Comparison of ENCODE assay signal across 11 cellular contexts in genomic region chr3:48926425-48927392, GRCh38. TPM values are rescaled to one million over a fixed set of nuclear protein-coding genes. Genes with fewer than 3 reads are reported as not detected.
DNase-seq lines count a peak whose midpoint lies in the region; ATAC-seq and TF ChIP-seq lines count a peak whose summit lies in the region.
"Had no signal": no experiment of that assay in that cellular context is flagged by ENCODE, and none has a peak within 500 bp of the region (broad histone marks: within the 10 kb centered on the region; RNA-seq: fewer than 3 reads in every experiment).

No MANE protein-coding gene starts in this region.

- ATAC-seq in RWPE2 (ENCODE audit: low read depth), result peak; percentile 53; the same call in 2 of the 3 replicates
- ATAC-seq in natural killer cell, result no peak
- ATAC-seq in GM21619 (IDR thresholded peaks at IDR 0.05; ENCODE audit: unreplicated experiment), result no peak
- ATAC-seq in HG03045 (IDR thresholded peaks at IDR 0.05; ENCODE audit: unreplicated experiment), result no peak
- ATAC-seq: upper lobe of right lung had no signal

- H3K27me3 ChIP-seq in RWPE2 (ENCODE audit: insufficient read depth, poor library complexity, severe bottlenecking), result no peaks in the 10 kb centered on the region
- H3K27me3 ChIP-seq: upper lobe of right lung had no signal

- peaks cover 90% of the 10 kb centered on the region for H3K36me3 ChIP-seq in RWPE2 (ENCODE audit: low read depth)

- DNase-seq in Calu3 (peak; percentile 7), RWPE2 (ENCODE audit: low spot score) (no peak), epithelial cell of esophagus (ENCODE audit: low read depth) (peak; percentile 29), natural killer cell (no peak), NCI-H187 (lab: John Stamatoyannopoulos, UW) (no peak), KBM-7 (no peak)
- DNase-seq: caudate nucleus, NCI-H345, upper lobe of right lung had no signal

- H3K36me3 Mint-ChIP-seq in Calu3 (ENCODE audit: insufficient read depth, unreplicated experiment) (peaks cover 60% of the 10 kb centered on the region), natural killer cell (no peaks in the 10 kb centered on the region)

- H3K4me3 ChIP-seq in RWPE2 (ENCODE audit: severe bottlenecking), result no peak overlapping the region
- H3K4me3 ChIP-seq in epithelial cell of esophagus (ENCODE audit: low read length), result no peak overlapping the region
- H3K4me3 ChIP-seq: upper lobe of right lung had no signal

- in situ Hi-C loops in KBM-7 (cut with MboI; ENCODE audit: low pct_unique_long_range_greater_than_20kb, low sequenced_read_pairs), result no loop called here

- no peak for TF ChIP-seq CTCF in Calu3 (IDR thresholded peaks at IDR 0.05; ENCODE audit: unreplicated experiment)
- TF ChIP-seq CTCF in RWPE2 (IDR thresholded peaks at IDR 0.05; ENCODE audit: poor library complexity, severe bottlenecking), result no peak
- no peak for TF ChIP-seq CTCF in epithelial cell of esophagus (IDR thresholded peaks at IDR 0.05; ENCODE audit: insufficient read depth, low read depth, low read length, missing control alignments)
- TF ChIP-seq CTCF in natural killer cell (IDR thresholded peaks at IDR 0.05), result no peak

- CTCF ChIA-PET in Calu3 (lab: Charles Lee), result no interaction called here

- H3K27ac Mint-ChIP-seq in Calu3 (ENCODE audit: unreplicated experiment), result no peak overlapping the region
- H3K27ac Mint-ChIP-seq in natural killer cell, result peak overlapping the region; percentile 71 to 79

- no peaks in the 10 kb centered on the region for H3K27me3 Mint-ChIP-seq in Calu3 (ENCODE audit: unreplicated experiment)
- H3K27me3 Mint-ChIP-seq in natural killer cell (ENCODE audit: low read depth in 2 of 2), result no peaks in the 10 kb centered on the region

- no peaks in the 10 kb centered on the region for H3K9me3 Mint-ChIP-seq in Calu3 (ENCODE audit: low read depth, unreplicated experiment)
- H3K9me3 Mint-ChIP-seq in natural killer cell, result no peaks in the 10 kb centered on the region

- BruUV-seq in Calu3 (replicated peaks; lab: Mats Ljungman, UMichigan), result no TSS peak

- H3K4me1 Mint-ChIP-seq in Calu3 (ENCODE audit: low read depth, unreplicated experiment) (peaks cover 38% of the 10 kb centered on the region), natural killer cell (peaks cover 57 to 60% of the 10 kb centered on the region in 2 donors)

- no peaks in the 10 kb centered on the region for H3K9me3 ChIP-seq in RWPE2 (ENCODE audit: severe bottlenecking)
- H3K9me3 ChIP-seq: upper lobe of right lung had no signal

- intact Hi-C loops in Calu3 (cut with micrococcal nuclease; ENCODE audit: unreplicated experiment), result no loop called here
- intact Hi-C loops in natural killer cell (cut with micrococcal nuclease), result loop anchor here (1.0 to 2.0 kb wide), 2 partner anchors 7 to 28 kb away; partner anchors contain the start of gene SLC25A20

- H3K4me1 ChIP-seq in RWPE2 (ENCODE audit: insufficient read depth, poor library complexity, severe bottlenecking), result peaks cover 21% of the 10 kb centered on the region

- H3K27ac ChIP-seq in RWPE2 (ENCODE audit: poor library complexity, severe bottlenecking), result no peak overlapping the region
- H3K27ac ChIP-seq: upper lobe of right lung had no signal

- H3K4me3 Mint-ChIP-seq in Calu3 (ENCODE audit: low read depth, unreplicated experiment) (peak overlapping the region; percentile 17), natural killer cell (peak overlapping the region; percentile 74)

RNA-seq across cellular contexts. Expression of gene ARIH2, which starts 8.1 kb away (rescaled TPM):
- 98.4 and 109 TPM in 2 replicates for total RNA-seq in Calu3 (2022)
- 100 to 1,000 TPM; 239 to 291 (median 243) TPM for total RNA-seq in natural killer cell

RNA-seq across cellular contexts. Expression of gene SLC25A20, which starts 28.0 kb away (rescaled TPM):
- total RNA-seq in Calu3 (2022) (7.9 and 11.4 TPM in 2 replicates), natural killer cell (10 to 100 TPM; 29.5 to 64.0 (median 48.3) TPM)

Comparison
In these comparisons a context has a peak if more than half of its experiments do, and no peak if none do; other contexts are left out.
1. DNase-seq: peak in Calu3 (single experiment) and epithelial cell of esophagus (single experiment); none in RWPE2 (single experiment), natural killer cell (single experiment), NCI-H187 (0 of 2) and KBM-7 (single experiment).